ENCODE assay signal across 29 cellular contexts in genomic region chr15:71312194-71312708, GRCh38.
"Had no signal": no experiment of that assay in that cellular context is flagged by ENCODE, and none has a peak within 500 bp of the region (broad histone marks: within the 10 kb centered on the region; RNA-seq: fewer than 3 reads in every experiment).

No MANE protein-coding gene starts in this region.

- H3K9me3 ChIP-seq: pancreas, prostate gland, suprapubic skin, thoracic aorta, tibial artery, upper lobe of right lung had no signal

- H3K4me3 Mint-ChIP-seq: immature natural killer cell; mesothelial cell of epicardium; naive B cell; natural killer cell; nephron progenitor cell; stimulated activated naive CD8-positive, alpha-beta T cell treated with anti-CD3 and anti-CD28 coated beads, Interleukin-15, Interleukin-2, amounts not matched to agents 100 ng/mL and 50 ng/mL, for 24 hours had no signal

- DNase-seq: hypothalamus; immature natural killer cell; kidney; left colon; left ventricle myocardium inferior; naive B cell; natural killer cell; nephron progenitor cell; nucleus accumbens; pancreas; posterior cingulate gyrus; retina; right cardiac atrium; stimulated activated CD4-positive, alpha-beta T cell treated with anti-CD3 and anti-CD28 coated beads, Interleukin-12 subunit alpha, Interleukin-12 subunit beta, amount 100 ng/mL, for 4 hours; stimulated activated CD4-positive, alpha-beta T cell treated with anti-CD3 and anti-CD28 coated beads, Interleukin-15, amount 100 ng/mL, for 24 hours; stimulated activated CD4-positive, alpha-beta T cell treated with anti-CD3 and anti-CD28 coated beads, Interleukin-2, amount 100 ng/mL, for 24 hours; stimulated activated CD4-positive, alpha-beta T cell treated with anti-CD3 and anti-CD28 coated beads, Interleukin-4, amount 100 ng/mL, for 1 hour; stimulated activated naive CD4-positive, alpha-beta T cell; tibial artery; trophoblast cell; upper lobe of right lung had no signal

- H3K4me1 ChIP-seq: pancreas, prostate gland, suprapubic skin, upper lobe of right lung had no signal

- H3K4me3 ChIP-seq: left ventricle myocardium inferior, lung, pancreas, prostate gland, skin epidermis, suprapubic skin, thoracic aorta, tibial artery, upper lobe of right lung had no signal

- H3K27ac Mint-ChIP-seq: immature natural killer cell; mesothelial cell of epicardium; natural killer cell; nephron progenitor cell; stimulated activated naive CD8-positive, alpha-beta T cell treated with anti-CD3 and anti-CD28 coated beads, Interleukin-15, Interleukin-2, amounts not matched to agents 100 ng/mL and 50 ng/mL, for 24 hours had no signal

- H3K9me3 Mint-ChIP-seq: immature natural killer cell, natural killer cell had no signal

- H3K27me3 ChIP-seq: pancreas, suprapubic skin, tibial artery, upper lobe of right lung had no signal

- ATAC-seq: left colon, pancreas, right cardiac atrium, sciatic nerve, upper lobe of right lung had no signal

- H3K27ac ChIP-seq: left ventricle myocardium inferior, pancreas, prostate gland, skin epidermis, suprapubic skin, thoracic aorta, tibial artery, upper lobe of right lung had no signal

- H3K36me3 ChIP-seq: left ventricle myocardium inferior, pancreas, prostate gland, suprapubic skin, thoracic aorta, tibial artery, upper lobe of right lung had no signal

- H3K36me3 Mint-ChIP-seq: immature natural killer cell, naive B cell, natural killer cell had no signal

- H3K4me1 Mint-ChIP-seq: immature natural killer cell, mesothelial cell of epicardium, naive B cell, natural killer cell had no signal
